Comparison of ENCODE assay signal across 8 cellular contexts in genomic region chr9:83473488-83473971, GRCh38.
DNase-seq lines count a peak whose midpoint lies in the region; ATAC-seq and TF ChIP-seq lines count a peak whose summit lies in the region.

No MANE protein-coding gene starts in this region.

- H3K79me2 ChIP-seq in fibroblast of lung (ENCODE audit: control insufficient read depth, insufficient read depth, low read length) = no peaks in the 10 kb centered on the region

- no peaks in the 10 kb centered on the region for H4K20me1 ChIP-seq in fibroblast of lung (ENCODE audit: control insufficient read depth, extremely low read depth, insufficient read depth, low read length)

- H2AFZ ChIP-seq in fibroblast of lung (ENCODE audit: low read length) = peak overlapping the region; percentile 39

- TF ChIP-seq POLR2A in breast epithelium (IDR thresholded peaks at IDR 0.05) = no peak

- no peak overlapping the region for H3K9ac ChIP-seq in fibroblast of lung (ENCODE audit: insufficient read depth, low read length)

- H3K27ac ChIP-seq in fibroblast of lung (ENCODE audit: insufficient read depth, low read length) = no peak overlapping the region
- H3K27ac ChIP-seq in breast epithelium = peak overlapping the region in 1 of 2 donors; percentile 59

- ATAC-seq in GM21390 (IDR thresholded peaks at IDR 0.05; ENCODE audit: unreplicated experiment) (peak; percentile 95), HG03565 (IDR thresholded peaks at IDR 0.05; ENCODE audit: unreplicated experiment) (peak; percentile 97)

- H3K4me1 ChIP-seq in fibroblast of lung (ENCODE audit: control insufficient read depth, extremely low read depth, insufficient read depth, low read length) (no peaks in the 10 kb centered on the region), breast epithelium (no peaks in the 10 kb centered on the region)

- H3K36me3 ChIP-seq in fibroblast of lung (ENCODE audit: control insufficient read depth, insufficient read depth, low read length) = no peaks in the 10 kb centered on the region
- H3K36me3 ChIP-seq in breast epithelium = no peaks in the 10 kb centered on the region

- H3K9me3 ChIP-seq in fibroblast of lung (ENCODE audit: control insufficient read depth, insufficient read depth, low read depth, low read length) = no peaks in the 10 kb centered on the region
- H3K9me3 ChIP-seq in breast epithelium = no peaks in the 10 kb centered on the region

- H3K4me2 ChIP-seq in fibroblast of lung (ENCODE audit: extremely low read depth, insufficient read depth, low read length) = no peak overlapping the region

- no peak for DNase-seq in GM12864 (ENCODE audit: low read depth)
- no peak for DNase-seq in fibroblast of lung (ENCODE audit: low read depth in 2 of 2)
- no peak for DNase-seq in NCI-H748 (lab: John Stamatoyannopoulos, UW; ENCODE audit: unreplicated experiment)
- DNase-seq in SW 1271 (lab: John Stamatoyannopoulos, UW) = no peak
- DNase-seq in COLO829 (ENCODE audit: low spot score) = no peak
- no peak for DNase-seq in breast epithelium (ENCODE audit: low spot score in 2 of 2)

- H3K4me3 ChIP-seq in GM12864 (ENCODE audit: low read depth, low read length) (peak overlapping the region; percentile 33; the same call in 1 of the 2 replicates), fibroblast of lung (replicated peaks in 1 of 4; ENCODE audit: control extremely low read depth in 1 of 4, insufficient read depth in 1 of 4, low read depth in 3 of 4, low read length in 4 of 4) (no peak overlapping the region), breast epithelium (peak overlapping the region in 1 of 3 donors; percentile 21)

- TF ChIP-seq CTCF in GM12864 (IDR thresholded peaks at IDR 0.05; ENCODE audit: low read depth, low read length, missing control alignments) (no peak), fibroblast of lung (conservative IDR thresholded peaks at IDR 0.05 in 1 of 2, IDR thresholded peaks at IDR 0.05 in 1 of 2; ENCODE audit: low read depth in 1 of 2, low read length in 2 of 2) (no peak), breast epithelium (IDR thresholded peaks at IDR 0.05) (no peak)

- no peaks in the 10 kb centered on the region for H3K27me3 ChIP-seq in fibroblast of lung (ENCODE audit: control insufficient read depth, insufficient read depth, low read length)
- H3K27me3 ChIP-seq in breast epithelium = no peaks in the 10 kb centered on the region

- intact Hi-C loops in breast epithelium (cut with DNase I; ENCODE audit: low total_unique reads) = no loop called here
